Comparison of ENCODE assay signal across 7 cellular contexts in genomic region chr12:76020731-76021672, GRCh38. TPM values are rescaled to one million over a fixed set of nuclear protein-coding genes. Genes with fewer than 3 reads are reported as not detected.
DNase-seq lines count a peak whose midpoint lies in the region; ATAC-seq and TF ChIP-seq lines count a peak whose summit lies in the region.

No MANE protein-coding gene starts in this region.

- peak overlapping the region; percentile 64 for H3K4me3 Mint-ChIP-seq in T-helper 17 cell
- H3K4me3 Mint-ChIP-seq in naive thymus-derived CD8-positive, alpha-beta T cell = peak overlapping the region in 9 of 10 donors; percentile 13 to 82 (median 69)

- ATAC-seq in GM18909 (IDR thresholded peaks at IDR 0.05; ENCODE audit: poor library complexity, unreplicated experiment) (peak; percentile 60), HG03196 (IDR thresholded peaks at IDR 0.05; ENCODE audit: unreplicated experiment) (peak; percentile 46), T-helper 17 cell (peak; percentile 88)
- ATAC-seq in naive thymus-derived CD8-positive, alpha-beta T cell = peak; percentile 84 to 86

- no peaks in the 10 kb centered on the region for H3K27me3 Mint-ChIP-seq in T-helper 17 cell
- H3K27me3 Mint-ChIP-seq in naive thymus-derived CD8-positive, alpha-beta T cell = peaks cover 0 to 3% (median 0%) of the 10 kb centered on the region in 5 donors

- H3K79me2 ChIP-seq in mammary epithelial cell (ENCODE audit: insufficient read depth, low read length) = no peaks in the 10 kb centered on the region

- peak overlapping the region; percentile 99 for H3K27ac ChIP-seq in mammary epithelial cell (ENCODE audit: insufficient read depth, low read depth, low read length)
- H3K27ac ChIP-seq in tibial nerve = peak overlapping the region in 3 of 4 donors; percentile 59 to 72 (median 60)

- dilution Hi-C loops in mammary epithelial cell (cut with HindIII; ENCODE audit: low sequenced_read_pairs) = no loop called here

- no peak overlapping the region for H2AFZ ChIP-seq in mammary epithelial cell (ENCODE audit: low read depth, low read length)

- H3K36me3 ChIP-seq in mammary epithelial cell (ENCODE audit: insufficient read depth, low read length) (no peaks in the 10 kb centered on the region), tibial nerve (no peaks in the 10 kb centered on the region)

- TF ChIP-seq CTCF in mammary epithelial cell (conservative IDR thresholded peaks at IDR 0.05 in 1 of 2, IDR thresholded peaks at IDR 0.05 in 1 of 2; ENCODE audit: extremely low read depth in 1 of 2, insufficient read depth in 1 of 2, low read depth in 1 of 2, low read length in 2 of 2) = no peak
- no peak for TF ChIP-seq CTCF in tibial nerve (IDR thresholded peaks at IDR 0.05)

- in situ Hi-C loops in mammary epithelial cell (cut with MboI; ENCODE audit: low sequenced_read_pairs in 2 of 2) = loop anchor here in 1 of 2 donors (10.0 kb wide), 3 partner anchors 66 to 366 kb away; no protein-coding TSS in a partner anchor

- peak overlapping the region; percentile 99 for H3K27ac Mint-ChIP-seq in T-helper 17 cell
- peak overlapping the region; percentile 78 to 96 (median 93) for H3K27ac Mint-ChIP-seq in naive thymus-derived CD8-positive, alpha-beta T cell

- 46% methylated on average over 15 of the region's 15 CpGs for WGBS in mammary epithelial cell (ENCODE audit: low coverage, missing lambda C conversion rate)
- 63 to 67% methylated on average over 15 of the region's 15 CpGs for whole genome bisulfite sequencing in tibial nerve, 2 donors

- peaks cover 64% of the 10 kb centered on the region for H3K4me1 ChIP-seq in mammary epithelial cell (ENCODE audit: insufficient read depth, low read length)
- peaks cover 0 to 19% (median 0%) of the 10 kb centered on the region in 4 donors for H3K4me1 ChIP-seq in tibial nerve

- no peaks in the 10 kb centered on the region for H3K36me3 Mint-ChIP-seq in T-helper 17 cell (ENCODE audit: low read depth)
- no peaks in the 10 kb centered on the region for H3K36me3 Mint-ChIP-seq in naive thymus-derived CD8-positive, alpha-beta T cell

- peaks cover 13% of the 10 kb centered on the region for H3K4me1 Mint-ChIP-seq in T-helper 17 cell
- H3K4me1 Mint-ChIP-seq in naive thymus-derived CD8-positive, alpha-beta T cell = peaks cover 11 to 45% (median 21%) of the 10 kb centered on the region in 4 donors

- H3K9me3 ChIP-seq in T-helper 17 cell (ENCODE audit: control insufficient read depth, low read length, poor library complexity, severe bottlenecking) (no peaks in the 10 kb centered on the region), mammary epithelial cell (replicated peaks; ENCODE audit: insufficient read depth, low read length) (no peaks in the 10 kb centered on the region), tibial nerve (no peaks in the 10 kb centered on the region)

- CTCF ChIA-PET in mammary epithelial cell (lab: Charles Lee; ENCODE audit: low non-redundant PET) = interaction anchor here (0.7 kb wide), 1 partner anchor 158 kb away, joined by 7 read pairs; no protein-coding TSS in a partner anchor

- intact Hi-C loops in mammary epithelial cell (cut with micrococcal nuclease) = loop anchor here (1.0 to 10.0 kb wide), 12 partner anchors 22 to 361 kb away; no protein-coding TSS in a partner anchor

- H3K4me3 ChIP-seq in mammary epithelial cell (replicated peaks in 1 of 3; ENCODE audit: insufficient read depth in 1 of 3, low read depth in 2 of 3, low read length in 3 of 3) (no peak overlapping the region), tibial nerve (no peak overlapping the region)

- no peaks in the 10 kb centered on the region for H4K20me1 ChIP-seq in mammary epithelial cell (ENCODE audit: insufficient read depth, low read length)

- H3K9me3 Mint-ChIP-seq in naive thymus-derived CD8-positive, alpha-beta T cell = no peaks in the 10 kb centered on the region

- BruUV-seq in mammary epithelial cell (replicated peaks; lab: Mats Ljungman, UMichigan) = TSS peak; percentile 70

- no peak for TF ChIP-seq POLR2A in tibial nerve (IDR thresholded peaks at IDR 0.05)

- peak overlapping the region; percentile 76 for H3K9ac ChIP-seq in mammary epithelial cell (ENCODE audit: insufficient read depth, low read length)

- peak overlapping the region; percentile 56 for H3K4me2 ChIP-seq in mammary epithelial cell (ENCODE audit: insufficient read depth, low read depth, low read length)

- no peak for TF ChIP-seq EP300 in tibial nerve (IDR thresholded peaks at IDR 0.05)

- no peaks in the 10 kb centered on the region for H3K27me3 ChIP-seq in mammary epithelial cell (ENCODE audit: insufficient read depth, low read length)
- H3K27me3 ChIP-seq in tibial nerve = no peaks in the 10 kb centered on the region

- DNase-seq in T-helper 17 cell (peak in 2 of 3 donors; percentile 22 to 49), mammary epithelial cell (peak; percentile 97), tibial nerve (ENCODE audit: low spot score in 2 of 2) (no peak), DMS79 (lab: John Stamatoyannopoulos, UW) (no peak)
- peak in 9 of 10 donors; percentile 15 to 80 (median 61) for DNase-seq in naive thymus-derived CD8-positive, alpha-beta T cell

- POLR2A ChIA-PET in naive thymus-derived CD8-positive, alpha-beta T cell (lab: Charles Lee) = interaction anchor here (1.0 to 2.0 kb wide), 4 partner anchors 10 to 509 kb away, joined by 3 to 31 read pairs (median 3); partner anchors contain the start of genes BBS10, KRR1 and PHLDA1

RNA-seq across cellular contexts. Expression of gene PHLDA1, which starts 10.6 kb away (rescaled TPM):
- total RNA-seq in T-helper 17 cell = 10 to 100 TPM; 22.2 to 23.6 TPM
- 100 to 1,000 TPM; 161 to 545 TPM for total RNA-seq in mammary epithelial cell
- polyA plus RNA-seq in mammary epithelial cell = 120 TPM
- 135 TPM for polyA minus RNA-seq in mammary epithelial cell
- total RNA-seq in naive thymus-derived CD8-positive, alpha-beta T cell = 1 to 10 TPM; 1.1 to 1.2 TPM
- under 1 TPM; 0.04 to 0.13 (median 0.12) TPM for polyA plus RNA-seq in naive thymus-derived CD8-positive, alpha-beta T cell
- 10 to 100 TPM; 23.6 to 34.9 (median 30.7) TPM for total RNA-seq in tibial nerve

Comparison
In these comparisons a context has a peak if more than half of its experiments do, and no peak if none do; other contexts are left out.
1. DNase-seq: peak in T-helper 17 cell (2 of 3), mammary epithelial cell (single experiment) and naive thymus-derived CD8-positive, alpha-beta T cell (9 of 10); none in tibial nerve (0 of 2) and DMS79 (single experiment).
2. RNA of gene PHLDA1, which starts 10.6 kb away (total RNA-seq): 161 to 545 TPM in mammary epithelial cell, 23.6 to 34.9 TPM in tibial nerve and 22.2 to 23.6 TPM in T-helper 17 cell; 1.1 to 1.2 TPM in naive thymus-derived CD8-positive, alpha-beta T cell; every median in the first group is over 10 times any median in the second.
3. Peak in every context shown above with its lines, with median percentiles within 50 percentile points of each other: ATAC-seq.